17 cellular contexts compared by ENCODE assay signal in the genomic region with DNA sequence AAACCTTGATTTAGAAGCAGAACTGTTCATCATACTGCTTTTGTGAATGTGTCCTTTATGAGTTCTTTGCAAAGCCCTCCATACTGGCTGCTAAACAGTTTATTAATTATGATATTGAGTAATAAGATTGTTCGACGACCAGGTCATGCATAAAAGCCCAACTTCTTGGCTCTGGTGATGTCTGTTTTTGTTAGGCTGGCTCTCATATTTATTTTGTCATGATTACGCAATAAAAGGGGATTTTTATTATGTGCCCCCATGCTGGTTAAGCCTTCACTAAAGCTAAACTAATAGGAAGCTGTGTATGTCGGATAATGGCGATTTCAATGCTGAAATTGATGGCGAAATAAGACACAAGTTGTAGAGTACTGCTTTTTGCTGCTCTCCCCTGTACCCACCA.
DNase-seq lines count a peak whose midpoint lies in the region; ATAC-seq and TF ChIP-seq lines count a peak whose summit lies in the region.
"Had no signal": no experiment of that assay in that cellular context is flagged by ENCODE, and none has a peak within 500 bp of the region (broad histone marks: within the 10 kb centered on the region; RNA-seq: fewer than 3 reads in every experiment).

No MANE protein-coding gene starts in this region.

- H3K9me3 ChIP-seq in A673 (ENCODE audit: low read depth, low read length, poor library complexity, severe bottlenecking) (no peaks in the 10 kb centered on the region), HEK293 (ENCODE audit: control insufficient read depth, insufficient read depth, low read depth, low read length) (no peaks in the 10 kb centered on the region)
- H3K9me3 ChIP-seq: Peyer's patch had no signal

- peak; percentile 82 for DNase-seq in A673 (ENCODE audit: low spot score)
- DNase-seq in cardiac fibroblast (ENCODE audit: low read depth in 2 of 2) = peak; percentile 11 to 43
- DNase-seq in iris pigment epithelial cell (ENCODE audit: low read depth) = peak; percentile 32
- no peak for DNase-seq in RKO (ENCODE audit: low spot score)
- no peak for DNase-seq in activated T-cell treated with anti-CD3 and anti-CD28 coated beads, Interleukin-2, amount 50 U/mL, for 48 hours
- no peak for DNase-seq in NCI-H82 treated with DMSO at 0.1 percent for 48 hours (lab: John Stamatoyannopoulos, UW; ENCODE audit: unreplicated experiment)
- DNase-seq: C1 segment of cervical spinal cord; CD8-positive, alpha-beta memory T cell; DMS53; EL; H9; NCI-H1105; NCI-H2081; Peyer's patch; SHP77 had no signal

- POLR2A ChIA-PET in A673 (lab: Charles Lee; ENCODE audit: low non-redundant PET) (no interaction called here), HEK293 (lab: Yijun Ruan, JAX) (no interaction called here)

- peak overlapping the region; percentile 6 for H3K4me3 ChIP-seq in A673 (ENCODE audit: low read depth, low read length, poor library complexity, severe bottlenecking)
- no peak overlapping the region for H3K4me3 ChIP-seq in HEK293 (ENCODE audit: low read depth, low read length)
- no peak overlapping the region for H3K4me3 ChIP-seq in cardiac fibroblast (replicated peaks in 1 of 2; ENCODE audit: low read depth in 2 of 2, low read length in 2 of 2)
- H3K4me3 ChIP-seq: Peyer's patch had no signal

- CTCF ChIA-PET in A673 (lab: Charles Lee) = no interaction called here
- CTCF ChIA-PET in HEK293 (lab: Yijun Ruan, JAX) = interaction anchor here (0.7 kb wide), 1 partner anchor 391 kb away, joined by 4 read pairs; no protein-coding TSS in a partner anchor

- H3K27ac ChIP-seq in A673 (ENCODE audit: low read depth, low read length, poor library complexity, severe bottlenecking) = peak overlapping the region; percentile 79
- no peak overlapping the region for H3K27ac ChIP-seq in HEK293 (ENCODE audit: extremely low read depth, low read depth, low read length)
- H3K27ac ChIP-seq: Peyer's patch had no signal

- TF ChIP-seq CTCF in A673 (conservative IDR thresholded peaks at IDR 0.05; ENCODE audit: low read depth, low read length) = no peak
- no peak for TF ChIP-seq CTCF in HEK293 (tag by site-specific recombination; IDR thresholded peaks at IDR 0.05)
- TF ChIP-seq CTCF in cardiac fibroblast (IDR thresholded peaks at IDR 0.05; ENCODE audit: low read depth, low read length) = no peak

- no peak for ATAC-seq in GM21447 (IDR thresholded peaks at IDR 0.05; ENCODE audit: unreplicated experiment)

- intact Hi-C loops in A673 (cut with micrococcal nuclease; ENCODE audit: unreplicated experiment) = loop anchor here (1.0 kb wide), 1 partner anchor 218 kb away; no protein-coding TSS in a partner anchor

- no TSS peak for BruUV-seq in A673 (replicated peaks; lab: Mats Ljungman, UMichigan)

- peaks cover 52% of the 10 kb centered on the region for H3K4me1 ChIP-seq in A673 (ENCODE audit: insufficient read depth, low read length, poor library complexity, severe bottlenecking)
- H3K4me1 ChIP-seq in HEK293 (ENCODE audit: control insufficient read depth, insufficient read depth, low read length) = no peaks in the 10 kb centered on the region
- H3K4me1 ChIP-seq: Peyer's patch had no signal

- H3K36me3 ChIP-seq in A673 (ENCODE audit: insufficient read depth, low read length, poor library complexity, severe bottlenecking) (no peaks in the 10 kb centered on the region), HEK293 (ENCODE audit: control insufficient read depth in 2 of 2, insufficient read depth in 1 of 2, low read length in 2 of 2) (no peaks in the 10 kb centered on the region)
- H3K36me3 ChIP-seq: Peyer's patch had no signal

- no peaks in the 10 kb centered on the region for H3K27me3 ChIP-seq in A673 (replicated peaks; ENCODE audit: insufficient read depth, low read depth, low read length, poor library complexity)
- H3K27me3 ChIP-seq: Peyer's patch had no signal

TF ChIP-seq in HEK293, 187 proteins besides CTCF, POLR2A, EP300 and RAD21:
- no peak for TF ChIP-seq ZNF221 (tag by site-specific recombination; IDR thresholded peaks at IDR 0.05; ENCODE audit: borderline replicate concordance)
- TF ChIP-seq ZNF610 (tag by site-specific recombination; IDR thresholded peaks at IDR 0.05; ENCODE audit: borderline replicate concordance) = no peak
- TF ChIP-seq MZF1 (tag by site-specific recombination; IDR thresholded peaks at IDR 0.05; ENCODE audit: borderline replicate concordance) = peak; percentile 80; the same call in 1 of the 2 replicates
- TF ChIP-seq, protein P1, sequence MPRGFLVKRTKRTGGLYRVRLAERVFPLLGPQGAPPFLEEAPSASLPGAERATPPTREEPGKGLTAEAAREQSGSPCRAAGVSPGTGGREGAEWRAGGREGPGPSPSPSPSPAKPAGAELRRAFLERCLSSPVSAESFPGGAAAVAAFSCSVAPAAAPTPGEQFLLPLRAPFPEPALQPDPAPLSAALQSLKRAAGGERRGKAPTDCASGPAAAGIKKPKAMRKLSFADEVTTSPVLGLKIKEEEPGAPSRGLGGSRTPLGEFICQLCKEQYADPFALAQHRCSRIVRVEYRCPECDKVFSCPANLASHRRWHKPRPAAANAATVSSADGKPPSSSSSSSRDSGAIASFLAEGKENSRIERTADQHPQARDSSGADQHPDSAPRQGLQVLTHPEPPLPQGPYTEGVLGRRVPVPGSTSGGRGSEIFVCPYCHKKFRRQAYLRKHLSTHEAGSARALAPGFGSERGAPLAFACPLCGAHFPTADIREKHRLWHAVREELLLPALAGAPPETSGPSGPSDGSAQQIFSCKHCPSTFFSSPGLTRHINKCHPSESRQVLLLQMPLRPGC (tag by site-specific recombination; IDR thresholded peaks at IDR 0.05) = no peak
- TF ChIP-seq, protein P2, sequence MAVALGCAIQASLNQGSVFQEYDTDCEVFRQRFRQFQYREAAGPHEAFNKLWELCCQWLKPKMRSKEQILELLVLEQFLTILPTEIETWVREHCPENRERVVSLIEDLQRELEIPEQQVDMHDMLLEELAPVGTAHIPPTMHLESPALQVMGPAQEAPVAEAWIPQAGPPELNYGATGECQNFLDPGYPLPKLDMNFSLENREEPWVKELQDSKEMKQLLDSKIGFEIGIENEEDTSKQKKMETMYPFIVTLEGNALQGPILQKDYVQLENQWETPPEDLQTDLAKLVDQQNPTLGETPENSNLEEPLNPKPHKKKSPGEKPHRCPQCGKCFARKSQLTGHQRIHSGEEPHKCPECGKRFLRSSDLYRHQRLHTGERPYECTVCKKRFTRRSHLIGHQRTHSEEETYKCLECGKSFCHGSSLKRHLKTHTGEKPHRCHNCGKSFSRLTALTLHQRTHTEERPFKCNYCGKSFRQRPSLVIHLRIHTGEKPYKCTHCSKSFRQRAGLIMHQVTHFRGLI (tag by site-specific recombination; IDR thresholded peaks at IDR 0.05) = 0 out of 2 replicates have a peak, but pooled peaks have one; percentile 17
- TF ChIP-seq ZNF112 (tag by site-specific recombination; IDR thresholded peaks at IDR 0.05) = no peak
- no peak for TF ChIP-seq ZNF16 (tag by site-specific recombination; IDR thresholded peaks at IDR 0.05; ENCODE audit: low read depth)
- TF ChIP-seq ZNF416 (tag by site-specific recombination; IDR thresholded peaks at IDR 0.05) = no peak
- TF ChIP-seq ZEB2 (tag by site-specific recombination; IDR thresholded peaks at IDR 0.05) = no peak
- peak; percentile 65; the same call in 1 of the 2 replicates for TF ChIP-seq TRIM28 (IDR thresholded peaks at IDR 0.05; ENCODE audit: borderline replicate concordance, low read length)
- no peak for TF ChIP-seq ZNF132 (tag by site-specific recombination; IDR thresholded peaks at IDR 0.05; ENCODE audit: borderline replicate concordance)
- TF ChIP-seq, protein P3, sequence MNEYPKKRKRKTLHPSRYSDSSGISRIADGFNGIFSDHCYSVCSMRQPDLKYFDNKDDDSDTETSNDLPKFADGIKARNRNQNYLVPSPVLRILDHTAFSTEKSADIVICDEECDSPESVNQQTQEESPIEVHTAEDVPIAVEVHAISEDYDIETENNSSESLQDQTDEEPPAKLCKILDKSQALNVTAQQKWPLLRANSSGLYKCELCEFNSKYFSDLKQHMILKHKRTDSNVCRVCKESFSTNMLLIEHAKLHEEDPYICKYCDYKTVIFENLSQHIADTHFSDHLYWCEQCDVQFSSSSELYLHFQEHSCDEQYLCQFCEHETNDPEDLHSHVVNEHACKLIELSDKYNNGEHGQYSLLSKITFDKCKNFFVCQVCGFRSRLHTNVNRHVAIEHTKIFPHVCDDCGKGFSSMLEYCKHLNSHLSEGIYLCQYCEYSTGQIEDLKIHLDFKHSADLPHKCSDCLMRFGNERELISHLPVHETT (tag by site-specific recombination; IDR thresholded peaks at IDR 0.05) = no peak
- TF ChIP-seq, protein P4, sequence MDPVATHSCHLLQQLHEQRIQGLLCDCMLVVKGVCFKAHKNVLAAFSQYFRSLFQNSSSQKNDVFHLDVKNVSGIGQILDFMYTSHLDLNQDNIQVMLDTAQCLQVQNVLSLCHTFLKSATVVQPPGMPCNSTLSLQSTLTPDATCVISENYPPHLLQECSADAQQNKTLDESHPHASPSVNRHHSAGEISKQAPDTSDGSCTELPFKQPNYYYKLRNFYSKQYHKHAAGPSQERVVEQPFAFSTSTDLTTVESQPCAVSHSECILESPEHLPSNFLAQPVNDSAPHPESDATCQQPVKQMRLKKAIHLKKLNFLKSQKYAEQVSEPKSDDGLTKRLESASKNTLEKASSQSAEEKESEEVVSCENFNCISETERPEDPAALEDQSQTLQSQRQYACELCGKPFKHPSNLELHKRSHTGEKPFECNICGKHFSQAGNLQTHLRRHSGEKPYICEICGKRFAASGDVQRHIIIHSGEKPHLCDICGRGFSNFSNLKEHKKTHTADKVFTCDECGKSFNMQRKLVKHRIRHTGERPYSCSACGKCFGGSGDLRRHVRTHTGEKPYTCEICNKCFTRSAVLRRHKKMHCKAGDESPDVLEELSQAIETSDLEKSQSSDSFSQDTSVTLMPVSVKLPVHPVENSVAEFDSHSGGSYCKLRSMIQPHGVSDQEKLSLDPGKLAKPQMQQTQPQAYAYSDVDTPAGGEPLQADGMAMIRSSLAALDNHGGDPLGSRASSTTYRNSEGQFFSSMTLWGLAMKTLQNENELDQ (tag by site-specific recombination; IDR thresholded peaks at IDR 0.05; ENCODE audit: low read depth) = no peak

Comparison
In these comparisons a context has a peak if more than half of its experiments do, and no peak if none do; other contexts are left out.
1. DNase-seq: peak in A673 (single experiment), cardiac fibroblast (2 of 2) and iris pigment epithelial cell (single experiment); none in RKO (single experiment), activated T-cell treated with anti-CD3 and anti-CD28 coated beads, Interleukin-2, amount 50 U/mL, for 48 hours (0 of 2) and NCI-H82 treated with DMSO at 0.1 percent for 48 hours (single experiment).